In genomic region chr2:66581461-66582363, GRCh38 we compare ENCODE assay signal across 14 cellular contexts.
DNase-seq lines count a peak whose midpoint lies in the region; ATAC-seq and TF ChIP-seq lines count a peak whose summit lies in the region.
"Had no signal": no experiment of that assay in that cellular context is flagged by ENCODE, and none has a peak within 500 bp of the region (broad histone marks: within the 10 kb centered on the region; RNA-seq: fewer than 3 reads in every experiment).

No MANE protein-coding gene starts in this region.

- H3K27ac ChIP-seq in ascending aorta (peak overlapping the region; percentile 49 to 65), iPS-20b (ENCODE audit: low read length) (no peak overlapping the region)
- H3K27ac ChIP-seq: gastrocnemius medialis, VCaP had no signal

- ATAC-seq in sciatic nerve = peak; percentile 13
- ATAC-seq in HG03045 (IDR thresholded peaks at IDR 0.05; ENCODE audit: unreplicated experiment) = no peak
- ATAC-seq: gastrocnemius medialis; stimulated activated naive CD8-positive, alpha-beta T cell treated with anti-CD3 and anti-CD28 coated beads, Interleukin-15, amount 100 ng/mL, for 72 hours had no signal

- H3K9me3 ChIP-seq in ascending aorta (no peaks in the 10 kb centered on the region), iPS-20b (ENCODE audit: insufficient read depth, low read depth, low read length) (no peaks in the 10 kb centered on the region; the same call in 1 of the 2 replicates)
- H3K9me3 ChIP-seq: gastrocnemius medialis had no signal

- no peaks in the 10 kb centered on the region for H3K36me3 Mint-ChIP-seq in T-helper 2 cell treated with Interferon-gamma antibody and Interleukin-4, amounts not matched to agents 5 μg/mL and 100 μg/mL, for 36 hours (ENCODE audit: low read depth)

- no peak overlapping the region for H3K9ac ChIP-seq in iPS-20b (ENCODE audit: low read depth, low read length)

- no peaks in the 10 kb centered on the region for H3K36me3 ChIP-seq in ascending aorta
- H3K36me3 ChIP-seq in iPS-20b (ENCODE audit: insufficient read depth, low read depth, low read length) = no peaks in the 10 kb centered on the region
- H3K36me3 ChIP-seq: gastrocnemius medialis had no signal

- H3K4me1 Mint-ChIP-seq in T-helper 2 cell treated with Interferon-gamma antibody and Interleukin-4, amounts not matched to agents 5 μg/mL and 100 μg/mL, for 36 hours (ENCODE audit: low read depth) = peaks cover 2% of the 10 kb centered on the region

- H3K4me1 ChIP-seq in ascending aorta = peaks cover 3 to 15% of the 10 kb centered on the region in 2 donors
- peaks cover 23% of the 10 kb centered on the region for H3K4me1 ChIP-seq in iPS-20b (ENCODE audit: insufficient read depth, low read length)

- DNase-seq in EL (peak; percentile 59), ascending aorta (ENCODE audit: low spot score in 2 of 2) (no peak), sciatic nerve (ENCODE audit: low spot score) (no peak), DMS79 treated with DMSO at 0.1 percent for 48 hours (lab: John Stamatoyannopoulos, UW) (no peak), NCI-H2227 (lab: John Stamatoyannopoulos, UW; ENCODE audit: unreplicated experiment) (no peak)
- DNase-seq in T-helper 2 cell treated with Interferon-gamma antibody and Interleukin-4, amounts not matched to agents 5 μg/mL and 100 μg/mL, for 36 hours (ENCODE audit: low spot score) = no peak
- DNase-seq: activated naive CD4-positive, alpha-beta T cell; DMS 273 treated with DMSO at 0.1 percent for 48 hours; gastrocnemius medialis; MM.1S had no signal

- peaks cover 16% of the 10 kb centered on the region for H3K27me3 ChIP-seq in ascending aorta
- H3K27me3 ChIP-seq in iPS-20b (ENCODE audit: insufficient read depth, low read length) = peaks cover 91% of the 10 kb centered on the region

- no peaks in the 10 kb centered on the region for H3K9me3 Mint-ChIP-seq in T-helper 2 cell treated with Interferon-gamma antibody and Interleukin-4, amounts not matched to agents 5 μg/mL and 100 μg/mL, for 36 hours
- H3K9me3 Mint-ChIP-seq: stimulated activated naive CD8-positive, alpha-beta T cell treated with anti-CD3 and anti-CD28 coated beads, Interleukin-15, amount 100 ng/mL, for 72 hours had no signal

- no peak overlapping the region for H3K4me3 Mint-ChIP-seq in T-helper 2 cell treated with Interferon-gamma antibody and Interleukin-4, amounts not matched to agents 5 μg/mL and 100 μg/mL, for 36 hours
- H3K4me3 Mint-ChIP-seq: stimulated activated naive CD8-positive, alpha-beta T cell treated with anti-CD3 and anti-CD28 coated beads, Interleukin-15, amount 100 ng/mL, for 72 hours had no signal

- peaks cover 46% of the 10 kb centered on the region for H3K27me3 Mint-ChIP-seq in T-helper 2 cell treated with Interferon-gamma antibody and Interleukin-4, amounts not matched to agents 5 μg/mL and 100 μg/mL, for 36 hours (ENCODE audit: low read depth)

- TF ChIP-seq CTCF in ascending aorta (IDR thresholded peaks at IDR 0.05) = no peak

- no peak overlapping the region for H3K27ac Mint-ChIP-seq in T-helper 2 cell treated with Interferon-gamma antibody and Interleukin-4, amounts not matched to agents 5 μg/mL and 100 μg/mL, for 36 hours
- H3K27ac Mint-ChIP-seq: stimulated activated naive CD8-positive, alpha-beta T cell treated with anti-CD3 and anti-CD28 coated beads, Interleukin-15, amount 100 ng/mL, for 72 hours had no signal

- intact Hi-C loops in ascending aorta (cut with DNase I) = loop anchor here (5.0 kb wide), 1 partner anchor 111 kb away; no protein-coding TSS in a partner anchor
- intact Hi-C loops in sciatic nerve (cut with DNase I) = no loop called here

- H3K4me3 ChIP-seq in ascending aorta (peak overlapping the region; percentile 50 to 59), iPS-20b (ENCODE audit: low read length) (peak overlapping the region; percentile 64)
